ENCODE assay signal across 9 cellular contexts in the genomic region with DNA sequence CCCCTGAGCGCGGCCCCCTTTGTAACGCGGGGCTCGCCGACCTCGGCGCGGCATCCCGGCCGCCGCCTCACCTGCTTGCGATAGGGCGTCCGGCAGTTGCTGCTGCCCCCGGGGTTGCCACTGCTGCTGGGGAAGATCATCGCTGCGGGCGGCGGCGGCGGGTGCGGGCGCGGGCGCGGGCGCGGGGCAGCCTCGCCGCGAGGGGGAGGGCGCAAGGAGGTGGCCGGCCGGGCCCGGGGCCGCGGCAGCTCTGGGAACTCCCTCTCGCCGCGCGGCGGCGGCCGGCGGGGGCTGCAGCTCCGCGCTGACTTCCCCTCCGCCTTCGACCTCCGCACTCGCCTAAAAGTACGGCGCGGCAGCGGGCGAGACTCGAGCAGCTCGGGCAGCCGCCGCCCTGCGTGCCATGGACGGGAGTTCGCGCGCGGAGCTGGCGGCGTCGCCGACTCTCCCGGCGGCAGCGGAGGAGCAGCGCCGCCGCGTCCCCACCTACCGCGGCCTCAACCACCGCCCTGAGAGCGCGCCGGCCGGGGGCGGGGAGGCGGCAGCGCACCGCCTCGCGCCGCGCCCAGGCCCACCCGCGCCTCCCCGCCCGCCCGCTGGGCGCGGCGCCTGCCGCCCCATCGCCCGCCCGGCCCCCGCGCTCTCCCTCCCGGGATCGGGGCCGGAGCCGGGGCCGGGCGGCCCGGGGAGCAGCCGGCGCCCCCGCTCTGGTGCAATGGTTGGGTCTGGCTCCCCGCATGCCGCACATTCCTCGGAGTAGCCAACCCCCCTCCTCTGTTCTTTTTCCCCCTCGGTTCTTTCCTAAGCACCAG.
DNase-seq lines count a peak whose midpoint lies in the region; ATAC-seq, FAIRE-seq and TF ChIP-seq lines count a peak whose summit lies in the region.
"Had no signal": no experiment of that assay in that cellular context is flagged by ENCODE, and none has a peak within 500 bp of the region (broad histone marks: within the 10 kb centered on the region; RNA-seq: fewer than 3 reads in every experiment).

No MANE protein-coding gene starts in this region.

- peaks cover 87% of the 10 kb centered on the region for H3K79me2 ChIP-seq in endothelial cell of umbilical vein (ENCODE audit: control insufficient read depth, insufficient read depth, low read length)

- no peaks in the 10 kb centered on the region for H3K36me3 ChIP-seq in endothelial cell of umbilical vein (ENCODE audit: control insufficient read depth in 2 of 2, extremely low read depth in 1 of 2, insufficient read depth in 2 of 2, low read length in 2 of 2)
- H3K36me3 ChIP-seq in mucosa of descending colon (ENCODE audit: low read depth), result no peaks in the 10 kb centered on the region

- no peaks in the 10 kb centered on the region for H4K20me1 ChIP-seq in endothelial cell of umbilical vein (replicated peaks; ENCODE audit: control insufficient read depth, extremely low read depth, insufficient read depth, low read length)

- H3K9me3 ChIP-seq in endothelial cell of umbilical vein (replicated peaks; ENCODE audit: control insufficient read depth, insufficient read depth, low read length) (no peaks in the 10 kb centered on the region), mucosa of descending colon (no peaks in the 10 kb centered on the region)

- dilution Hi-C loops in endothelial cell of umbilical vein (cut with MboI; ENCODE audit: extremely low pct_ligation_motif_present, low sequenced_read_pairs), result no loop called here

- intact Hi-C loops in endothelial cell of umbilical vein (cut with micrococcal nuclease) (loop anchor here (1.0 to 5.0 kb wide), 7 partner anchors 21 to 295 kb away; partner anchors contain the start of gene RBMS1), mucosa of descending colon (cut with DNase I, micrococcal nuclease) (no loop called here)

- H3K4me1 ChIP-seq in endothelial cell of umbilical vein (ENCODE audit: control insufficient read depth, extremely low read depth, insufficient read depth, low read length) (peaks cover 70% of the 10 kb centered on the region), mucosa of descending colon (ENCODE audit: low read depth) (no peaks in the 10 kb centered on the region)

- H3K27ac ChIP-seq in endothelial cell of umbilical vein (ENCODE audit: insufficient read depth, low read depth, low read length), result peak overlapping the region; percentile 90

- no peaks in the 10 kb centered on the region for H3K27me3 Mint-ChIP-seq in activated CD8-positive, alpha-beta memory T cell treated with anti-CD3 and anti-CD28 coated beads, Interleukin-2, amount 10 ng/mL, durations not matched to agents 7 days and 5 days

- peak; percentile 77 for TF ChIP-seq POLR2A in endothelial cell of umbilical vein (IDR thresholded peaks at IDR 0.05; ENCODE audit: low read depth, low read length)

- H3K4me3 ChIP-seq in endothelial cell of umbilical vein (replicated peaks in 1 of 3; ENCODE audit: insufficient read depth in 1 of 3, low read depth in 1 of 3, low read length in 3 of 3) (peak overlapping the region; percentile 89 to 98 (median 95)), mucosa of descending colon (peak overlapping the region; percentile 48)

- POLR2A ChIA-PET in endothelial cell of umbilical vein (lab: Charles Lee), result interaction anchor here (1.1 to 1.3 kb wide), 2 partner anchors 10 to 21 kb away, joined by 3 read pairs; no protein-coding TSS in a partner anchor

- H3K27me3 ChIP-seq in endothelial cell of umbilical vein (ENCODE audit: control insufficient read depth in 2 of 2, insufficient read depth in 2 of 2, low read length in 2 of 2), result no peaks in the 10 kb centered on the region

- H3K27ac Mint-ChIP-seq in activated CD8-positive, alpha-beta memory T cell treated with anti-CD3 and anti-CD28 coated beads, Interleukin-2, amount 10 ng/mL, durations not matched to agents 7 days and 5 days, result peak overlapping the region; percentile 84

- H3K4me2 ChIP-seq in endothelial cell of umbilical vein (ENCODE audit: insufficient read depth, low read length), result peak overlapping the region; percentile 86

- no peak for FAIRE-seq in endothelial cell of umbilical vein (lab: Jason Lieb, UNC)
- FAIRE-seq: A204.1 had no signal

- ATAC-seq in HG02678 (IDR thresholded peaks at IDR 0.05; ENCODE audit: unreplicated experiment), result peak; percentile 65
- peak; percentile 54 for ATAC-seq in activated CD8-positive, alpha-beta memory T cell treated with anti-CD3 and anti-CD28 coated beads, Interleukin-2, amount 10 ng/mL, durations not matched to agents 7 days and 5 days
- ATAC-seq in mucosa of descending colon, result peak; percentile 74
- ATAC-seq in stimulated activated naive CD8-positive, alpha-beta T cell treated with anti-CD3 and anti-CD28 coated beads, Interleukin-15, Interleukin-2, amounts not matched to agents 100 U/mL and 50 U/mL, for 24 hours, result peak; percentile 19

- peak overlapping the region; percentile 35 for H2AFZ ChIP-seq in endothelial cell of umbilical vein (ENCODE audit: low read depth, low read length)

- no TSS peak for BruUV-seq in endothelial cell of umbilical vein (replicated peaks; lab: Mats Ljungman, UMichigan)

- H3K36me3 Mint-ChIP-seq in activated CD8-positive, alpha-beta memory T cell treated with anti-CD3 and anti-CD28 coated beads, Interleukin-2, amount 10 ng/mL, durations not matched to agents 7 days and 5 days, result peaks cover 12% of the 10 kb centered on the region

- CTCF ChIA-PET in activated CD8-positive, alpha-beta memory T cell treated with anti-CD3 and anti-CD28 coated beads, Interleukin-2, amount 10 ng/mL, durations not matched to agents 7 days and 5 days (lab: Charles Lee), result interaction anchor here (1.2 to 6.6 kb wide), 3 partner anchors 15 to 85 kb away, joined by 3 to 33 read pairs (median 5); no protein-coding TSS in a partner anchor
- CTCF ChIA-PET in endothelial cell of umbilical vein (lab: Charles Lee), result interaction anchor here (0.6 to 2.8 kb wide), 13 partner anchors 10 to 563 kb away, joined by 3 to 15 read pairs (median 4); no protein-coding TSS in a partner anchor

- peak overlapping the region; percentile 90 for H3K9ac ChIP-seq in endothelial cell of umbilical vein (replicated peaks; ENCODE audit: extremely low read depth, insufficient read depth, low read length)

- H3K9me1 ChIP-seq in endothelial cell of umbilical vein (replicated peaks; ENCODE audit: control insufficient read depth, extremely low read depth, insufficient read depth, low read length), result no peaks in the 10 kb centered on the region

- DNase-seq in DMS153 (lab: John Stamatoyannopoulos, UW) (peak; percentile 7), DMS153 treated with DMSO at 0.1 percent for 48 hours (lab: John Stamatoyannopoulos, UW; ENCODE audit: unreplicated experiment) (no peak), NCI-H2171 treated with DMSO at 0.1 percent for 48 hours (lab: John Stamatoyannopoulos, UW) (peak; percentile 29), endothelial cell of umbilical vein (ENCODE audit: low read depth, low spot score) (peak; percentile 60), mucosa of descending colon (peak; percentile 34 to 73 (median 62))
- DNase-seq in activated CD8-positive, alpha-beta memory T cell treated with anti-CD3 and anti-CD28 coated beads, Interleukin-2, amount 10 ng/mL, durations not matched to agents 7 days and 5 days, result peak; percentile 68
- DNase-seq in stimulated activated naive CD8-positive, alpha-beta T cell treated with anti-CD3 and anti-CD28 coated beads, Interleukin-15, Interleukin-2, amounts not matched to agents 100 U/mL and 50 U/mL, for 24 hours, result peak; percentile 59

- peaks cover 76% of the 10 kb centered on the region for H3K4me1 Mint-ChIP-seq in activated CD8-positive, alpha-beta memory T cell treated with anti-CD3 and anti-CD28 coated beads, Interleukin-2, amount 10 ng/mL, durations not matched to agents 7 days and 5 days

- no peaks in the 10 kb centered on the region for H3K9me3 Mint-ChIP-seq in activated CD8-positive, alpha-beta memory T cell treated with anti-CD3 and anti-CD28 coated beads, Interleukin-2, amount 10 ng/mL, durations not matched to agents 7 days and 5 days (ENCODE audit: low read depth)

- no peak for TF ChIP-seq CTCF in endothelial cell of umbilical vein (IDR thresholded peaks at IDR 0.05; ENCODE audit: extremely low read depth in 1 of 2, insufficient read depth in 1 of 2, low read depth in 1 of 2, low read length in 2 of 2)
- TF ChIP-seq CTCF in mucosa of descending colon (IDR thresholded peaks at IDR 0.05), result no peak

- peak overlapping the region; percentile 95 for H3K4me3 Mint-ChIP-seq in activated CD8-positive, alpha-beta memory T cell treated with anti-CD3 and anti-CD28 coated beads, Interleukin-2, amount 10 ng/mL, durations not matched to agents 7 days and 5 days

TF ChIP-seq in endothelial cell of umbilical vein, 7 proteins besides CTCF, POLR2A, EP300 and RAD21:
- peak; percentile 92 for TF ChIP-seq POLR2AphosphoS5 (IDR thresholded peaks at IDR 0.05; ENCODE audit: insufficient read depth, low read depth, low read length)
- no peak for TF ChIP-seq JUN (IDR thresholded peaks at IDR 0.05; ENCODE audit: borderline replicate concordance, insufficient read depth, insufficient read length, low read depth)

Comparison
In these comparisons a context has a peak if more than half of its experiments do, and no peak if none do; other contexts are left out.
1. ATAC-seq: peak in every context shown above with its lines; median percentile 74 in mucosa of descending colon; 65 in HG02678; 54 in activated CD8-positive, alpha-beta memory T cell treated with anti-CD3 and anti-CD28 coated beads, Interleukin-2, amount 10 ng/mL, durations not matched to agents 7 days and 5 days; 19 in stimulated activated naive CD8-positive, alpha-beta T cell treated with anti-CD3 and anti-CD28 coated beads, Interleukin-15, Interleukin-2, amounts not matched to agents 100 U/mL and 50 U/mL, for 24 hours.